8 cellular contexts compared by ENCODE assay signal in genomic region chr19:12833747-12834417, GRCh38. TPM values are rescaled to one million over a fixed set of nuclear protein-coding genes. Genes with fewer than 3 reads are reported as not detected.
DNase-seq lines count a peak whose midpoint lies in the region; ATAC-seq, FAIRE-seq and TF ChIP-seq lines count a peak whose summit lies in the region.

No MANE protein-coding gene starts in this region.

- CTCF ChIA-PET in activated CD8-positive, alpha-beta T cell treated with anti-CD3 and anti-CD28 coated beads, Interleukin-2, amount 10 ng/mL, durations not matched to agents 7 days and 5 days (lab: Charles Lee), result interaction anchor here (0.7 to 1.3 kb wide), 6 partner anchors 9 to 223 kb away, joined by 3 to 5 read pairs (median 3); partner anchors contain the start of genes ZNF490 and ZNF791

- peaks cover 0 to 7% of the 10 kb centered on the region in 2 donors for H3K4me1 ChIP-seq in small intestine (ENCODE audit: control insufficient read depth in 2 of 2, insufficient read depth in 1 of 2, low read depth in 1 of 2, low read length in 1 of 2)

- no peak overlapping the region for H3K27ac Mint-ChIP-seq in activated CD8-positive, alpha-beta T cell treated with anti-CD3 and anti-CD28 coated beads, Interleukin-2, amount 10 ng/mL, durations not matched to agents 7 days and 5 days
- no peak overlapping the region for H3K27ac Mint-ChIP-seq in glutamatergic neuron (ENCODE audit: unreplicated experiment)

- WGBS in small intestine, 3 donors, result 1 to 7% (median 1%) methylated on average over 13 to 72 of the region's 79 CpGs

- TF ChIP-seq CTCF in glutamatergic neuron (IDR thresholded peaks at IDR 0.05; ENCODE audit: partially characterized antibody, unreplicated experiment), result no peak

- DNase-seq in GM03348 (ENCODE audit: low spot score) (peak; percentile 61), NCI-H1930 (lab: John Stamatoyannopoulos, UW) (peak; percentile 32 to 49), glutamatergic neuron (peak; percentile 81), small intestine (peak; percentile 21), GM19240 (ENCODE audit: insufficient read length, low spot score) (no peak), superior temporal gyrus (ENCODE audit: extremely low spot score) (no peak), NCI-H526 treated with DMSO at 0.1 percent for 48 hours (lab: John Stamatoyannopoulos, UW) (no peak)
- peak; percentile 48 for DNase-seq in activated CD8-positive, alpha-beta T cell treated with anti-CD3 and anti-CD28 coated beads, Interleukin-2, amount 10 ng/mL, durations not matched to agents 7 days and 5 days

- no peak for FAIRE-seq in small intestine (lab: Jason Lieb, UNC)

- H3K36me3 Mint-ChIP-seq in activated CD8-positive, alpha-beta T cell treated with anti-CD3 and anti-CD28 coated beads, Interleukin-2, amount 10 ng/mL, durations not matched to agents 7 days and 5 days (ENCODE audit: low read depth), result no peaks in the 10 kb centered on the region
- H3K36me3 Mint-ChIP-seq in glutamatergic neuron (ENCODE audit: unreplicated experiment), result no peaks in the 10 kb centered on the region

- peaks cover 67% of the 10 kb centered on the region for H3K27me3 Mint-ChIP-seq in activated CD8-positive, alpha-beta T cell treated with anti-CD3 and anti-CD28 coated beads, Interleukin-2, amount 10 ng/mL, durations not matched to agents 7 days and 5 days (ENCODE audit: low read depth)
- peaks cover 28% of the 10 kb centered on the region for H3K27me3 Mint-ChIP-seq in glutamatergic neuron (ENCODE audit: unreplicated experiment)

- H3K9me3 ChIP-seq in small intestine (ENCODE audit: control insufficient read depth, low read depth), result no peaks in the 10 kb centered on the region

- H3K27me3 ChIP-seq in small intestine (ENCODE audit: control insufficient read depth in 2 of 2, insufficient read depth in 2 of 2, low read length in 2 of 2), result peaks cover 3 to 51% of the 10 kb centered on the region in 2 donors

- no peaks in the 10 kb centered on the region for H3K36me3 ChIP-seq in small intestine (ENCODE audit: control insufficient read depth in 2 of 2, insufficient read depth in 2 of 2, low read length in 2 of 2)

- POLR2A ChIA-PET in activated CD8-positive, alpha-beta T cell treated with anti-CD3 and anti-CD28 coated beads, Interleukin-2, amount 10 ng/mL, durations not matched to agents 7 days and 5 days (lab: Charles Lee), result interaction anchor here (0.9 kb wide), 2 partner anchors 36 to 124 kb away, joined by 3 read pairs; no protein-coding TSS in a partner anchor

- no peak overlapping the region for H3K27ac ChIP-seq in small intestine (ENCODE audit: low read depth in 1 of 2, low read length in 1 of 2)

- H3K4me1 Mint-ChIP-seq in activated CD8-positive, alpha-beta T cell treated with anti-CD3 and anti-CD28 coated beads, Interleukin-2, amount 10 ng/mL, durations not matched to agents 7 days and 5 days (ENCODE audit: low read depth), result peaks cover 14% of the 10 kb centered on the region
- H3K4me1 Mint-ChIP-seq in glutamatergic neuron (ENCODE audit: low read depth, unreplicated experiment), result peaks cover 27% of the 10 kb centered on the region

- ATAC-seq in activated CD8-positive, alpha-beta T cell treated with anti-CD3 and anti-CD28 coated beads, Interleukin-2, amount 10 ng/mL, durations not matched to agents 7 days and 5 days, result no peak

- H3K4me3 ChIP-seq in small intestine (ENCODE audit: low read depth in 1 of 2, low read length in 2 of 2), result peak overlapping the region in 1 of 2 donors; percentile 56

- no peak overlapping the region for H3K4me3 Mint-ChIP-seq in activated CD8-positive, alpha-beta T cell treated with anti-CD3 and anti-CD28 coated beads, Interleukin-2, amount 10 ng/mL, durations not matched to agents 7 days and 5 days
- peak overlapping the region; percentile 89 for H3K4me3 Mint-ChIP-seq in glutamatergic neuron (ENCODE audit: unreplicated experiment)

- no peaks in the 10 kb centered on the region for H3K9me3 Mint-ChIP-seq in activated CD8-positive, alpha-beta T cell treated with anti-CD3 and anti-CD28 coated beads, Interleukin-2, amount 10 ng/mL, durations not matched to agents 7 days and 5 days (ENCODE audit: insufficient read depth)
- peaks cover 20% of the 10 kb centered on the region for H3K9me3 Mint-ChIP-seq in glutamatergic neuron (ENCODE audit: unreplicated experiment)

RNA-seq across cellular contexts. Expression of gene RTBDN, which starts 0.5 kb away (rescaled TPM):
- total RNA-seq in activated CD8-positive, alpha-beta T cell treated with anti-CD3 and anti-CD28 coated beads, Interleukin-2, amount 10 ng/mL, durations not matched to agents 7 days and 5 days, result not detected
- 4.8 TPM for total RNA-seq in glutamatergic neuron (ENCODE audit: unreplicated experiment)
- 1 to 10 TPM in 1 of 3 donors, under 1 TPM in 1, not detected in 1; 0.67 to 1.7 TPM for polyA plus RNA-seq in small intestine

RNA-seq across cellular contexts. Expression of gene MAST1, which starts 4.4 kb away (rescaled TPM):
- total RNA-seq in activated CD8-positive, alpha-beta T cell treated with anti-CD3 and anti-CD28 coated beads, Interleukin-2, amount 10 ng/mL, durations not matched to agents 7 days and 5 days, result 1 to 10 TPM in 1 of 2 experiments, under 1 TPM in 1; 0.89 to 1.3 TPM
- 230 TPM for total RNA-seq in glutamatergic neuron (ENCODE audit: unreplicated experiment)
- 1 to 10 TPM in 2 of 3 donors, under 1 TPM in 1; 0.54 to 3.3 (median 1.1) TPM for polyA plus RNA-seq in small intestine

RNA-seq across cellular contexts. Expression of gene RNASEH2A, which starts 27.5 kb away (rescaled TPM):
- total RNA-seq in activated CD8-positive, alpha-beta T cell treated with anti-CD3 and anti-CD28 coated beads, Interleukin-2, amount 10 ng/mL, durations not matched to agents 7 days and 5 days, result 10 to 100 TPM; 49.2 to 64.0 TPM
- 16.7 TPM for total RNA-seq in glutamatergic neuron (ENCODE audit: unreplicated experiment)
- 10 to 100 TPM in 1 of 3 donors, 1 to 10 TPM in 2; 3.1 to 22.3 (median 7.0) TPM for polyA plus RNA-seq in small intestine

RNA-seq across cellular contexts. Expression of gene THSD8, which starts 32.0 kb away (rescaled TPM):
- 10 to 100 TPM; 17.7 to 30.9 TPM for total RNA-seq in activated CD8-positive, alpha-beta T cell treated with anti-CD3 and anti-CD28 coated beads, Interleukin-2, amount 10 ng/mL, durations not matched to agents 7 days and 5 days
- total RNA-seq in glutamatergic neuron (ENCODE audit: unreplicated experiment), result 14.4 TPM
- 1 to 10 TPM in 2 of 3 donors, not detected in 1; 3.1 to 4.0 TPM for polyA plus RNA-seq in small intestine

RNA-seq across cellular contexts. Expression of gene PRDX2, which starts 32.3 kb away (rescaled TPM):
- total RNA-seq in activated CD8-positive, alpha-beta T cell treated with anti-CD3 and anti-CD28 coated beads, Interleukin-2, amount 10 ng/mL, durations not matched to agents 7 days and 5 days, result 100 to 1,000 TPM; 250 to 267 TPM
- 671 TPM for total RNA-seq in glutamatergic neuron (ENCODE audit: unreplicated experiment)
- 100 to 1,000 TPM; 390 to 523 (median 442) TPM for polyA plus RNA-seq in small intestine

Comparison
In these comparisons a context has a peak if more than half of its experiments do, and no peak if none do; other contexts are left out.
1. DNase-seq: peak in GM03348 (single experiment), NCI-H1930 (2 of 2), activated CD8-positive, alpha-beta T cell treated with anti-CD3 and anti-CD28 coated beads, Interleukin-2, amount 10 ng/mL, durations not matched to agents 7 days and 5 days (single experiment), glutamatergic neuron (single experiment) and small intestine (single experiment); none in GM19240 (single experiment), superior temporal gyrus (single experiment) and NCI-H526 treated with DMSO at 0.1 percent for 48 hours (single experiment).
2. RNA of gene MAST1, which starts 4.4 kb away (total RNA-seq): 230 TPM in glutamatergic neuron (single experiment); 0.89 to 1.3 TPM in activated CD8-positive, alpha-beta T cell treated with anti-CD3 and anti-CD28 coated beads, Interleukin-2, amount 10 ng/mL, durations not matched to agents 7 days and 5 days; every median in the first group is over 10 times any median in the second.